15 cellular contexts compared by ENCODE assay signal in genomic region chr10:14574291-14574690, GRCh38.
A peak's percentile ranks its signal among the peaks of the same experiment; 100 is the strongest.
DNase-seq lines count a peak whose midpoint lies in the region; ATAC-seq and TF ChIP-seq lines count a peak whose summit lies in the region.
"Had no signal": no experiment of that assay in that cellular context is flagged by ENCODE, and none has a peak within 500 bp of the region (broad histone marks: within the 10 kb centered on the region; RNA-seq: fewer than 3 reads in every experiment).

No MANE protein-coding gene starts in this region.

- peak overlapping the region; percentile 63; the same call in 1 of the 2 replicates for H2AK5ac ChIP-seq in IMR-90 (ENCODE audit: low read depth, low read length)

- H2BK20ac ChIP-seq in IMR-90 (ENCODE audit: low read depth, low read length): peak overlapping the region; percentile 31; the same call in 1 of the 2 replicates

- H4K91ac ChIP-seq in IMR-90 (ENCODE audit: insufficient read depth, low read depth, low read length): no peak overlapping the region

- peaks cover 27 to 89% of the 10 kb centered on the region in 2 experiments for H3K79me1 ChIP-seq in IMR-90 (ENCODE audit: low read depth in 1 of 2, low read length in 2 of 2)

- H3K4ac ChIP-seq in IMR-90 (ENCODE audit: low read depth, low read length): peak overlapping the region; percentile 72

- CTCF ChIA-PET in IMR-90 (lab: Yijun Ruan, JAX): no interaction called here

- H3K9me3 ChIP-seq in IMR-90 (ENCODE audit: control insufficient read depth, insufficient read depth, low read length): no peaks in the 10 kb centered on the region
- H3K9me3 ChIP-seq: BE2C, uterus had no signal

- no peak overlapping the region for H3K4me3 ChIP-seq in IMR-90 (ENCODE audit: insufficient read depth, low read depth, low read length)
- H3K4me3 ChIP-seq: uterus had no signal

- no peak for TF ChIP-seq RAD21 in IMR-90 (IDR thresholded peaks at IDR 0.05; ENCODE audit: low read length)

- no peak overlapping the region for H3K27ac ChIP-seq in IMR-90 (ENCODE audit: insufficient read depth, low read length)
- H3K27ac ChIP-seq: RWPE1, uterus had no signal

- H2BK120ac ChIP-seq in IMR-90 (ENCODE audit: low read depth, low read length): peak overlapping the region; percentile 52

- no peaks in the 10 kb centered on the region for H3K27me3 ChIP-seq in IMR-90 (ENCODE audit: control insufficient read depth, insufficient read depth, low read length)
- H3K27me3 ChIP-seq: BE2C, uterus had no signal

- H4K5ac ChIP-seq in IMR-90 (ENCODE audit: low read depth, low read length): no peak overlapping the region

- no peak overlapping the region for H3K56ac ChIP-seq in IMR-90 (ENCODE audit: extremely low read depth, insufficient read depth, low read length)

- POLR2A ChIA-PET in IMR-90 (lab: Charles Lee; ENCODE audit: unreplicated experiment): no interaction called here

- peaks cover 27% of the 10 kb centered on the region for H3K4me1 ChIP-seq in IMR-90 (ENCODE audit: control insufficient read depth, insufficient read depth, low read length)

- H2AK9ac ChIP-seq in IMR-90 (replicated peaks; ENCODE audit: low read depth, low read length, poor library complexity): no peak overlapping the region

- H3K27me3 Mint-ChIP-seq in CD14-positive monocyte (ENCODE audit: low read depth in 3 of 3): no peaks in the 10 kb centered on the region
- no peaks in the 10 kb centered on the region for H3K27me3 Mint-ChIP-seq in brain
- no peaks in the 10 kb centered on the region for H3K27me3 Mint-ChIP-seq in naive B cell

- peak overlapping the region; percentile 40 to 87 (median 63) for H3K27ac Mint-ChIP-seq in CD14-positive monocyte
- peak overlapping the region in 3 of 5 experiments; percentile 36 to 70 (median 59) for H3K27ac Mint-ChIP-seq in brain
- peak overlapping the region; percentile 69 to 81 (median 72) for H3K27ac Mint-ChIP-seq in naive B cell

- no peak overlapping the region for H3K9ac ChIP-seq in IMR-90 (ENCODE audit: low read depth, low read length)

- H3K9me3 Mint-ChIP-seq in CD14-positive monocyte: no peaks in the 10 kb centered on the region
- H3K9me3 Mint-ChIP-seq in brain: peaks cover 3 to 6% (median 4%) of the 10 kb centered on the region in 5 experiments
- H3K9me3 Mint-ChIP-seq in naive B cell: no peaks in the 10 kb centered on the region
- H3K9me3 Mint-ChIP-seq: T-helper 2 cell treated with Interferon-gamma antibody and Interleukin-4, amounts not matched to agents 5 μg/mL and 100 μg/mL, for 36 hours had no signal

- H3K4me2 ChIP-seq in IMR-90 (ENCODE audit: low read depth, low read length): no peak overlapping the region; the same call in 1 of the 2 replicates

- H2AFZ ChIP-seq in IMR-90 (replicated peaks; ENCODE audit: low read length, poor library complexity): no peak overlapping the region

- peaks cover 14 to 21% of the 10 kb centered on the region in 2 donors for H3K36me3 Mint-ChIP-seq in CD14-positive monocyte
- peaks cover 51% of the 10 kb centered on the region for H3K36me3 Mint-ChIP-seq in brain
- H3K36me3 Mint-ChIP-seq in naive B cell: peaks cover 8 to 9% of the 10 kb centered on the region in 2 donors

- peak overlapping the region; percentile 71; the same call in 1 of the 2 replicates for H3K23ac ChIP-seq in IMR-90 (ENCODE audit: low read depth, low read length)

- H3K4me1 Mint-ChIP-seq in CD14-positive monocyte: peaks cover 73% of the 10 kb centered on the region
- H3K4me1 Mint-ChIP-seq in brain: peaks cover 43% of the 10 kb centered on the region
- H3K4me1 Mint-ChIP-seq in naive B cell: peaks cover 53 to 94% (median 60%) of the 10 kb centered on the region in 3 donors

- peak overlapping the region; percentile 64 for H3K14ac ChIP-seq in IMR-90 (replicated peaks; ENCODE audit: low read depth, low read length)

- ATAC-seq in IMR-90 (ENCODE audit: low read depth) (no peak), naive B cell (ENCODE audit: low read depth in 2 of 2) (no peak), HG03442 (IDR thresholded peaks at IDR 0.05; ENCODE audit: unreplicated experiment) (no peak), HG03432 (IDR thresholded peaks at IDR 0.05; ENCODE audit: unreplicated experiment) (no peak)

- 60% methylated on average over 2 of the region's 3 CpGs; no CpG with 5 or more reads in 1 of the 2 experiments for WGBS in IMR-90 (ENCODE audit: extremely low coverage in 2 of 2, insufficient read length in 1 of 2), 2 experiments

- intact Hi-C loops in CD14-positive monocyte (cut with micrococcal nuclease) (no loop called here), IMR-90 (cut with micrococcal nuclease) (no loop called here)

- dilution Hi-C loops in IMR-90 (cut with HindIII; ENCODE audit: low sequenced_read_pairs, unreplicated experiment): no loop called here

- no peak overlapping the region for H4K8ac ChIP-seq in IMR-90 (ENCODE audit: low read depth in 2 of 2, low read length in 2 of 2)

- H2BK5ac ChIP-seq in IMR-90 (ENCODE audit: low read depth, low read length, poor library complexity, severe bottlenecking): peak overlapping the region; percentile 43

- in situ Hi-C loops in IMR-90 (cut with MboI; ENCODE audit: low sequenced_read_pairs): no loop called here

- peaks cover 37% of the 10 kb centered on the region for H3K9me1 ChIP-seq in IMR-90 (ENCODE audit: insufficient read depth, low read length)

- TF ChIP-seq CTCF in CD14-positive monocyte (IDR thresholded peaks at IDR 0.05): no peak
- no peak for TF ChIP-seq CTCF in IMR-90 (conservative IDR thresholded peaks at IDR 0.05; ENCODE audit: low read depth, low read length)
- no peak for TF ChIP-seq CTCF in brain (conservative IDR thresholded peaks at IDR 0.05)

- no peak for TF ChIP-seq POLR2A in IMR-90 (IDR thresholded peaks at IDR 0.05; ENCODE audit: low read depth, low read length)

- H2BK15ac ChIP-seq in IMR-90 (ENCODE audit: low read depth, low read length): no peak overlapping the region

- H3K18ac ChIP-seq in IMR-90 (ENCODE audit: low read depth, low read length): no peak overlapping the region

- H4K20me1 ChIP-seq in IMR-90 (ENCODE audit: insufficient read depth, low read length): peaks cover 62% of the 10 kb centered on the region

- no TSS peak for BruUV-seq in IMR-90 (replicated peaks; lab: Mats Ljungman, UMichigan)

- H3K4me3 Mint-ChIP-seq in CD14-positive monocyte (no peak overlapping the region), brain (no peak overlapping the region), naive B cell (peak overlapping the region in 1 of 8 donors; percentile 49)
- H3K4me3 Mint-ChIP-seq: T-helper 2 cell treated with Interferon-gamma antibody and Interleukin-4, amounts not matched to agents 5 μg/mL and 100 μg/mL, for 36 hours had no signal

- DNase-seq in CD14-positive monocyte (ENCODE audit: low spot score) (no peak), IMR-90 (no peak), naive B cell (no peak), kidney tubule cell (ENCODE audit: low spot score) (no peak), GM03348 (ENCODE audit: low spot score) (no peak)
- DNase-seq: activated CD4-positive, alpha-beta T cell treated with anti-CD3 and anti-CD28 coated beads, Interleukin-2, amount 50 U/mL, for 48 hours; activated effector memory CD4-positive, alpha-beta T cell treated with anti-CD3 and anti-CD28 coated beads, Interleukin-2, amount 50 U/mL, for 16 hours; BE2C; NCI-H2081; uterus had no signal

- peaks cover 9% of the 10 kb centered on the region; the same call in 1 of the 2 replicates for H3K36me3 ChIP-seq in IMR-90 (ENCODE audit: control insufficient read depth, insufficient read depth, low read length)
- H3K36me3 ChIP-seq: BE2C, uterus had no signal

TF ChIP-seq in IMR-90, 13 proteins besides CTCF, POLR2A, EP300 and RAD21:
- TF ChIP-seq MXI1 (IDR thresholded peaks at IDR 0.05; ENCODE audit: borderline replicate concordance, low read depth, low read length): no peak
- no peak for TF ChIP-seq RFX5 (IDR thresholded peaks at IDR 0.05; ENCODE audit: low read depth, low read length)
- TF ChIP-seq NFE2L2 (IDR thresholded peaks at IDR 0.05; ENCODE audit: low read depth, low read length): no peak
- TF ChIP-seq FOS (IDR thresholded peaks at IDR 0.05; ENCODE audit: low read depth, low read length): no peak
- no peak for TF ChIP-seq RCOR1 (IDR thresholded peaks at IDR 0.05; ENCODE audit: insufficient replicate concordance, low read length)
- TF ChIP-seq MAZ (IDR thresholded peaks at IDR 0.05; ENCODE audit: borderline replicate concordance, low read depth, low read length): no peak
- TF ChIP-seq ELK1 (IDR thresholded peaks at IDR 0.05; ENCODE audit: borderline replicate concordance, low read depth, low read length): no peak
- TF ChIP-seq BHLHE40 (IDR thresholded peaks at IDR 0.05; ENCODE audit: low read depth, low read length): no peak
- TF ChIP-seq CHD1 (IDR thresholded peaks at IDR 0.05; ENCODE audit: low read depth, low read length): no peak
- TF ChIP-seq USF2 (IDR thresholded peaks at IDR 0.05; ENCODE audit: low read depth, low read length): no peak
- TF ChIP-seq SMC3 (IDR thresholded peaks at IDR 0.05; ENCODE audit: low read depth, low read length): no peak
- no peak for TF ChIP-seq MAFK (IDR thresholded peaks at IDR 0.05; ENCODE audit: low read depth, low read length)
